In genomic region chr2:86617153-86617552, GRCh38 we compare ENCODE assay signal across 23 cellular contexts. TPM values are rescaled to one million over a fixed set of nuclear protein-coding genes. Genes with fewer than 3 reads are reported as not detected.
DNase-seq lines count a peak whose midpoint lies in the region; ATAC-seq and TF ChIP-seq lines count a peak whose summit lies in the region.
"Had no signal": no experiment of that assay in that cellular context is flagged by ENCODE, and none has a peak within 500 bp of the region (broad histone marks: within the 10 kb centered on the region; RNA-seq: fewer than 3 reads in every experiment).

No MANE protein-coding gene starts in this region.

- no peaks in the 10 kb centered on the region for H3K9me3 ChIP-seq in gastrocnemius medialis
- H3K9me3 ChIP-seq: BLaER1 treated with 17β-estradiol and CSF1 and Interleukin-3, amounts not matched to agents 10 nM and 100 nM; left lung; transverse colon had no signal

- H3K27me3 ChIP-seq in gastrocnemius medialis, result no peaks in the 10 kb centered on the region
- H3K27me3 ChIP-seq: BLaER1 treated with 17β-estradiol and CSF1 and Interleukin-3, amounts not matched to agents 10 nM and 100 nM; left lung; transverse colon had no signal

- H3K4me3 ChIP-seq in gastrocnemius medialis, result no peak overlapping the region
- H3K4me3 ChIP-seq: BLaER1 treated with 17β-estradiol and CSF1 and Interleukin-3, amounts not matched to agents 10 nM and 100 nM; left lung; skin epidermis; transverse colon had no signal

- TF ChIP-seq CTCF in VCaP (conservative IDR thresholded peaks at IDR 0.05) (no peak), gastrocnemius medialis (IDR thresholded peaks at IDR 0.05 in 4 of 5, conservative IDR thresholded peaks at IDR 0.05 in 1 of 5) (no peak)

- ATAC-seq in GM18517 (IDR thresholded peaks at IDR 0.05; ENCODE audit: unreplicated experiment) (peak; percentile 62), GM21360 (IDR thresholded peaks at IDR 0.05; ENCODE audit: unreplicated experiment) (peak; percentile 41), HG02884 (IDR thresholded peaks at IDR 0.05; ENCODE audit: unreplicated experiment) (peak; percentile 53), gastrocnemius medialis (no peak)
- ATAC-seq: left lung; Panc1; SK-N-SH treated with all-trans-retinoic acid at 6 μM for 48 hours; stimulated activated memory B cell treated with anti-CD40 and anti-IgM and Interleukin-4, amounts not matched to agents 10 μg/mL and 1 μg/mL and 100 μg/mL, for 72 hours had no signal

- peak overlapping the region; percentile 59 for H3K27ac ChIP-seq in VCaP
- peak overlapping the region in 2 of 4 donors; percentile 24 to 35 for H3K27ac ChIP-seq in gastrocnemius medialis
- H3K27ac ChIP-seq: BLaER1 treated with 17β-estradiol and CSF1 and Interleukin-3, amounts not matched to agents 10 nM and 100 nM; left lung; parathyroid adenoma; skin epidermis; transverse colon had no signal

- in situ Hi-C loops in gastrocnemius medialis (cut with MboI; ENCODE audit: low sequenced_read_pairs in 4 of 4), result loop anchor here in 1 of 4 donors (25.0 kb wide), 1 partner anchor 405 kb away; no protein-coding TSS in a partner anchor

- TF ChIP-seq POLR2A in gastrocnemius medialis (IDR thresholded peaks at IDR 0.05), result no peak

- intact Hi-C loops in gastrocnemius medialis (cut with DNase I; ENCODE audit: low total_unique reads), result no loop called here
- intact Hi-C loops in cardiac septum (cut with DNase I), result no loop called here

- H3K36me3 ChIP-seq in gastrocnemius medialis, result peaks cover 0 to 41% of the 10 kb centered on the region in 2 donors

- DNase-seq in gastrocnemius medialis (no peak), cardiac septum (ENCODE audit: low spot score) (no peak)
- DNase-seq in stimulated activated CD4-positive, alpha-beta T cell treated with anti-CD3 and anti-CD28 coated beads, Interleukin-2, amount 100 ng/mL, for 48 hours, result no peak
- DNase-seq in stimulated activated CD4-positive, alpha-beta T cell treated with anti-CD3 and anti-CD28 coated beads, Interleukin-2, amount 100 ng/mL, for 24 hours, result no peak
- DNase-seq: activated CD4-positive, alpha-beta T cell treated with anti-CD3 and anti-CD28 coated beads, Interleukin-2, amount 50 U/mL, for 4 hours; amniotic stem cell; cerebellar nuclear complex; DMS153; endodermal cell; left lung; NCI-H1930; NCI-H510A; transverse colon had no signal

- H3K4me1 ChIP-seq in gastrocnemius medialis, result peaks cover 49 to 61% of the 10 kb centered on the region in 2 donors
- H3K4me1 ChIP-seq: parathyroid adenoma had no signal

RNA-seq across cellular contexts. Expression of gene RNF103, which starts 6.5 kb away (rescaled TPM):
- total RNA-seq in gastrocnemius medialis, result 10 to 100 TPM; 21.8 to 31.1 (median 23.8) TPM
- total RNA-seq in cardiac septum, result 63.4 TPM

RNA-seq across cellular contexts. Expression of gene CHMP3, which starts 53.9 kb away (rescaled TPM):
- total RNA-seq in gastrocnemius medialis, result 10 to 100 TPM; 64.0 to 99.1 (median 71.5) TPM
- 175 TPM for total RNA-seq in cardiac septum

Comparison
In these comparisons a context has a peak if more than half of its experiments do, and no peak if none do; other contexts are left out.
1. ATAC-seq: peak in GM18517 (single experiment), GM21360 (single experiment) and HG02884 (single experiment); none in gastrocnemius medialis (0 of 2).